In genomic region chr3:82410366-82410765, GRCh38 we compare ENCODE assay signal across 32 cellular contexts.
DNase-seq lines count a peak whose midpoint lies in the region; ATAC-seq and TF ChIP-seq lines count a peak whose summit lies in the region.
"Had no signal": no experiment of that assay in that cellular context is flagged by ENCODE, and none has a peak within 500 bp of the region (broad histone marks: within the 10 kb centered on the region; RNA-seq: fewer than 3 reads in every experiment).

No MANE protein-coding gene starts in this region.

- H3K23ac ChIP-seq in H9 (ENCODE audit: insufficient read length, low read depth, low read length) = no peak overlapping the region

- ATAC-seq in GM21390 (IDR thresholded peaks at IDR 0.05; ENCODE audit: unreplicated experiment) (no peak), HG03342 (IDR thresholded peaks at IDR 0.05; ENCODE audit: unreplicated experiment) (no peak)
- ATAC-seq: activated CD4-positive, alpha-beta T cell treated with anti-CD3 and anti-CD28 coated beads for 36 hours; heart right ventricle had no signal

- H3K4me3 ChIP-seq in endodermal cell (ENCODE audit: low read length) (no peak overlapping the region), tibial artery (no peak overlapping the region)
- H3K4me3 ChIP-seq: cardiac muscle cell, coronary artery, esophagus muscularis mucosa, heart right ventricle, lung, neural progenitor cell, right atrium auricular region, transverse colon had no signal

- H3T11ph ChIP-seq in H9 (ENCODE audit: low read length) = no peak overlapping the region

- no peak overlapping the region for H2AK5ac ChIP-seq in H9 (ENCODE audit: insufficient read length, low read length)

- no peak overlapping the region for H3K14ac ChIP-seq in H9 (ENCODE audit: insufficient read depth, low read length)

- no peak overlapping the region for H3K56ac ChIP-seq in H9 (ENCODE audit: insufficient read length, low read depth, low read length)

- H3K27me3 Mint-ChIP-seq in H9 (ENCODE audit: low read depth) (no peaks in the 10 kb centered on the region), endodermal cell (ENCODE audit: insufficient read depth) (no peaks in the 10 kb centered on the region)
- H3K27me3 Mint-ChIP-seq: activated CD4-positive, alpha-beta T cell treated with anti-CD3 and anti-CD28 coated beads for 36 hours; activated naive CD8-positive, alpha-beta T cell treated with anti-CD3 and anti-CD28 coated beads for 36 hours had no signal

- H3K9me3 ChIP-seq in H9 (ENCODE audit: control insufficient read depth, low read depth, low read length) = no peaks in the 10 kb centered on the region
- no peaks in the 10 kb centered on the region for H3K9me3 ChIP-seq in endodermal cell (ENCODE audit: control insufficient read depth, low read length)
- H3K9me3 ChIP-seq in tibial artery = no peaks in the 10 kb centered on the region
- H3K9me3 ChIP-seq: BE2C, esophagus muscularis mucosa, heart right ventricle, right atrium auricular region, transverse colon had no signal

- H3K27ac ChIP-seq in 22Rv1 (no peak overlapping the region), H9 (ENCODE audit: insufficient read length, low read depth, low read length) (no peak overlapping the region), endodermal cell (ENCODE audit: low read depth, low read length) (no peak overlapping the region), tibial artery (no peak overlapping the region)
- H3K27ac ChIP-seq: cardiac muscle cell, coronary artery, esophagus muscularis mucosa, heart right ventricle, neural progenitor cell, right atrium auricular region, transverse colon had no signal

- no peaks in the 10 kb centered on the region for H3K79me2 ChIP-seq in H9 (ENCODE audit: insufficient read depth, low read length)

- H3K79me1 ChIP-seq in H9 (ENCODE audit: insufficient read depth, low read depth, low read length, poor library complexity, severe bottlenecking) = no peaks in the 10 kb centered on the region

- H3K4ac ChIP-seq in H9 (ENCODE audit: low read depth, low read length) = no peak overlapping the region

- H2BK120ac ChIP-seq in H9 (ENCODE audit: low read depth, low read length, poor library complexity, severe bottlenecking) = no peak overlapping the region

- no peak overlapping the region; the same call in 1 of the 2 replicates for H2BK15ac ChIP-seq in H9 (ENCODE audit: low read depth, low read length)

- peaks cover 6 to 10% of the 10 kb centered on the region in 2 experiments for H3K4me1 Mint-ChIP-seq in H9
- H3K4me1 Mint-ChIP-seq in endodermal cell = no peaks in the 10 kb centered on the region
- H3K4me1 Mint-ChIP-seq: activated CD4-positive, alpha-beta T cell treated with anti-CD3 and anti-CD28 coated beads for 36 hours; activated naive CD8-positive, alpha-beta T cell treated with anti-CD3 and anti-CD28 coated beads for 36 hours had no signal

- H3K36me3 ChIP-seq in endodermal cell (ENCODE audit: control insufficient read depth, insufficient read depth, low read length) = no peaks in the 10 kb centered on the region
- H3K36me3 ChIP-seq in tibial artery = no peaks in the 10 kb centered on the region
- H3K36me3 ChIP-seq: BE2C, cardiac muscle cell, esophagus muscularis mucosa, heart right ventricle, neural progenitor cell, right atrium auricular region, transverse colon had no signal

- no peak overlapping the region for H2AFZ ChIP-seq in H9 (ENCODE audit: low read length)
- H2AFZ ChIP-seq: neural progenitor cell had no signal

- H3K36me3 Mint-ChIP-seq in H9 (ENCODE audit: insufficient read depth in 1 of 3, low read depth in 3 of 3) (no peaks in the 10 kb centered on the region), endodermal cell (ENCODE audit: low read depth) (no peaks in the 10 kb centered on the region)
- H3K36me3 Mint-ChIP-seq: activated naive CD8-positive, alpha-beta T cell treated with anti-CD3 and anti-CD28 coated beads for 36 hours; neural progenitor cell had no signal

- no peak overlapping the region for H4K91ac ChIP-seq in H9 (ENCODE audit: insufficient read length, low read depth, low read length)

- H3K9ac ChIP-seq in H9 (ENCODE audit: extremely low read depth, insufficient read length, low read length) = no peak overlapping the region
- no peak overlapping the region for H3K9ac ChIP-seq in endodermal cell (ENCODE audit: extremely low read depth, low read length, poor library complexity, severe bottlenecking)
- H3K9ac ChIP-seq: neural progenitor cell had no signal

- intact Hi-C loops in tibial artery (cut with DNase I; ENCODE audit: low total_unique reads) = no loop called here

- no peaks in the 10 kb centered on the region for H3K4me1 ChIP-seq in H9 (ENCODE audit: insufficient read depth, low read length)
- no peaks in the 10 kb centered on the region for H3K4me1 ChIP-seq in endodermal cell (ENCODE audit: control insufficient read depth, insufficient read depth, low read length)
- H3K4me1 ChIP-seq in tibial artery = no peaks in the 10 kb centered on the region
- H3K4me1 ChIP-seq: BE2C, esophagus muscularis mucosa, heart right ventricle, neural progenitor cell, right atrium auricular region, transverse colon had no signal

- no peak overlapping the region for H4K5ac ChIP-seq in H9 (ENCODE audit: insufficient read length, low read depth, low read length)

- H3K27me3 ChIP-seq in H9 (ENCODE audit: insufficient read depth, low read length) = no peaks in the 10 kb centered on the region
- no peaks in the 10 kb centered on the region for H3K27me3 ChIP-seq in endodermal cell (ENCODE audit: control insufficient read depth, insufficient read depth, low read length, poor library complexity, severe bottlenecking)
- no peaks in the 10 kb centered on the region for H3K27me3 ChIP-seq in tibial artery
- H3K27me3 ChIP-seq: BE2C, cardiac muscle cell, esophagus muscularis mucosa, heart right ventricle, neural progenitor cell, right atrium auricular region, transverse colon had no signal

- no peak overlapping the region for H3K18ac ChIP-seq in H9 (ENCODE audit: insufficient read length, low read depth, low read length)

- DNase-seq in H9 = peak; percentile 32
- peak; percentile 0 for DNase-seq in NCI-H774 (lab: John Stamatoyannopoulos, UW)
- no peak for DNase-seq in endodermal cell
- DNase-seq in tibial artery = no peak
- no peak for DNase-seq in EL
- DNase-seq: ACHN; activated CD4-positive, alpha-beta T cell treated with anti-CD3 and anti-CD28 coated beads for 36 hours; activated effector memory CD4-positive, alpha-beta T cell treated with anti-CD3 and anti-CD28 coated beads, Interleukin-2, amount 50 U/mL, for 16 hours; activated naive CD8-positive, alpha-beta T cell treated with anti-CD3 and anti-CD28 coated beads for 36 hours; aorta; BE2C; COR-L47; DMS79 treated with DMSO at 0.1 percent for 48 hours; foreskin melanocyte; heart right ventricle; KG1; kidney glomerular epithelial cell; MV-4-11; NCI-H187; NCI-H226; stimulated activated CD4-positive, alpha-beta T cell treated with anti-CD3 and anti-CD28 coated beads, Interleukin-2, amount 100 ng/mL, for 24 hours; transverse colon had no signal

- no peaks in the 10 kb centered on the region for H3K23me2 ChIP-seq in H9 (ENCODE audit: insufficient read length, low read depth, low read length, poor library complexity, severe bottlenecking)

- no peak overlapping the region for H2BK12ac ChIP-seq in H9 (ENCODE audit: insufficient read length, low read depth, low read length)

- no peaks in the 10 kb centered on the region for H4K20me1 ChIP-seq in H9 (ENCODE audit: control insufficient read depth, insufficient read depth, insufficient read length)

- no peak overlapping the region for H2BK20ac ChIP-seq in H9 (ENCODE audit: low read depth, low read length, poor library complexity, severe bottlenecking)

- TF ChIP-seq CTCF in 22Rv1 (IDR thresholded peaks at IDR 0.05) (peak; percentile 53), H9 (conservative IDR thresholded peaks at IDR 0.05) (peak; percentile 47), endodermal cell (conservative IDR thresholded peaks at IDR 0.05) (peak; percentile 49), tibial artery (IDR thresholded peaks at IDR 0.05) (no peak)

- H3K27ac Mint-ChIP-seq in H9 (no peak overlapping the region), endodermal cell (no peak overlapping the region)
- H3K27ac Mint-ChIP-seq: activated CD4-positive, alpha-beta T cell treated with anti-CD3 and anti-CD28 coated beads for 36 hours; activated naive CD8-positive, alpha-beta T cell treated with anti-CD3 and anti-CD28 coated beads for 36 hours; neural progenitor cell; T-helper 1 cell treated with Interleukin-12 subunit alpha and Interleukin-12 subunit beta and Interleukin-4 antibody, amounts not matched to agents 30 μg/mL and 1 μg/mL, for 36 hours had no signal

- no peak overlapping the region for H2BK5ac ChIP-seq in H9 (ENCODE audit: insufficient read length, low read length)

- no peak overlapping the region for H3K4me2 ChIP-seq in H9 (ENCODE audit: insufficient read depth, insufficient read length, low read length)
- H3K4me2 ChIP-seq: neural progenitor cell had no signal

- H3K4me3 Mint-ChIP-seq in H9 = no peak overlapping the region
- H3K4me3 Mint-ChIP-seq in endodermal cell = no peak overlapping the region
- H3K4me3 Mint-ChIP-seq: activated CD4-positive, alpha-beta T cell treated with anti-CD3 and anti-CD28 coated beads for 36 hours; activated naive CD8-positive, alpha-beta T cell treated with anti-CD3 and anti-CD28 coated beads for 36 hours; neural progenitor cell; T-helper 1 cell treated with Interleukin-12 subunit alpha and Interleukin-12 subunit beta and Interleukin-4 antibody, amounts not matched to agents 30 μg/mL and 1 μg/mL, for 36 hours had no signal

- H3K9me3 Mint-ChIP-seq in H9 = no peaks in the 10 kb centered on the region
- no peaks in the 10 kb centered on the region for H3K9me3 Mint-ChIP-seq in endodermal cell
- H3K9me3 Mint-ChIP-seq: neural progenitor cell had no signal

- no peak overlapping the region for H4K8ac ChIP-seq in H9 (replicated peaks; ENCODE audit: insufficient read length, low read depth, low read length)

Comparison
In these comparisons a context has a peak if more than half of its experiments do, and no peak if none do; other contexts are left out.
1. CTCF ChIP-seq: peak in 22Rv1 (single experiment), H9 (single experiment) and endodermal cell (single experiment); none in tibial artery (0 of 2).
2. DNase-seq: peak in H9 (single experiment) and NCI-H774 (single experiment); none in endodermal cell (single experiment), tibial artery (0 of 2) and EL (single experiment).